ENCODE assay signal across 16 cellular contexts in the genomic region with DNA sequence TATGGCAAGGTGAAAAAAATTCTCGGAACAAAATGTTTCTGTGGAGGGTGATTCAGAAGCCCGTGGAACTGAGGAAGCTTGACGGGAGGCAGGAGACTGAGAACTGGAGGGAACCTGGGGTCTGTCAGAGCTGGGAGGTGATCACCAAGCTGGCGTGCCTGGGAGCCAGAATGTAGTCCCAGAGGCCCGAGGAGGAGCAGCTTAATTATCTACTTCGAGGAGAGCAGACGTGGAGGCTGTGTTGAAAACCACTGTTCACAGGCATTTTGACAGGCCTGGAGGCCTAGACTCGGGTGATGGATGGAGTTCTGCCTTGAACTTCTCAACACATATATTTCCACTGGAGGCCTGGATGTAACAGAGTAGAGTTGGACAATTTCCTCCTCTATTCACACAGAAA.
DNase-seq lines count a peak whose midpoint lies in the region; ATAC-seq and TF ChIP-seq lines count a peak whose summit lies in the region.
"Had no signal": no experiment of that assay in that cellular context is flagged by ENCODE, and none has a peak within 500 bp of the region (broad histone marks: within the 10 kb centered on the region; RNA-seq: fewer than 3 reads in every experiment).

No MANE protein-coding gene starts in this region.

- H3K79me1 ChIP-seq in neuronal stem cell (ENCODE audit: low read depth, low read length): no peaks in the 10 kb centered on the region

- no peaks in the 10 kb centered on the region for H3K9me3 ChIP-seq in mammary epithelial cell (replicated peaks; ENCODE audit: insufficient read depth, low read length)
- peaks cover 2 to 4% of the 10 kb centered on the region in 2 donors for H3K9me3 ChIP-seq in neuronal stem cell (replicated peaks in 1 of 2; ENCODE audit: control insufficient read depth in 2 of 2, insufficient read depth in 1 of 2, low read depth in 1 of 2, low read length in 2 of 2)
- no peaks in the 10 kb centered on the region for H3K9me3 ChIP-seq in psoas muscle
- no peaks in the 10 kb centered on the region for H3K9me3 ChIP-seq in osteoblast (ENCODE audit: low read depth, low read length)

- H2BK5ac ChIP-seq in neuronal stem cell (ENCODE audit: low read length): no peak overlapping the region

- peaks cover 7% of the 10 kb centered on the region for H3K36me3 Mint-ChIP-seq in MCF 10A (ENCODE audit: insufficient read depth, unreplicated experiment)
- H3K36me3 Mint-ChIP-seq: CD14-positive monocyte; CD8-positive, alpha-beta T cell had no signal

- H4K8ac ChIP-seq in neuronal stem cell (ENCODE audit: low read depth, low read length): no peak overlapping the region

- intact Hi-C loops in mammary epithelial cell (cut with micrococcal nuclease) (no loop called here), MCF 10A (cut with micrococcal nuclease) (no loop called here), psoas muscle (cut with DNase I) (no loop called here)

- no peaks in the 10 kb centered on the region for H3K27me3 Mint-ChIP-seq in MCF 10A (ENCODE audit: insufficient read depth, unreplicated experiment)

- H3K4me3 ChIP-seq in mammary epithelial cell (replicated peaks in 1 of 3; ENCODE audit: insufficient read depth in 1 of 3, low read depth in 2 of 3, low read length in 3 of 3): no peak overlapping the region
- H3K4me3 ChIP-seq in neuronal stem cell (ENCODE audit: low read length in 2 of 2): no peak overlapping the region
- no peak overlapping the region for H3K4me3 ChIP-seq in psoas muscle
- no peak overlapping the region for H3K4me3 ChIP-seq in osteoblast (ENCODE audit: insufficient read depth, low read length)

- in situ Hi-C loops in mammary epithelial cell (cut with MboI; ENCODE audit: low sequenced_read_pairs in 2 of 2): no loop called here

- no peak overlapping the region for H4K91ac ChIP-seq in neuronal stem cell (ENCODE audit: low read depth, low read length, poor library complexity)

- no peaks in the 10 kb centered on the region for H3K36me3 ChIP-seq in mammary epithelial cell (ENCODE audit: insufficient read depth, low read length)
- no peaks in the 10 kb centered on the region for H3K36me3 ChIP-seq in neuronal stem cell (replicated peaks in 1 of 2; ENCODE audit: control insufficient read depth in 2 of 2, insufficient read depth in 2 of 2, low read length in 2 of 2)
- no peaks in the 10 kb centered on the region for H3K36me3 ChIP-seq in psoas muscle (ENCODE audit: insufficient read depth in 1 of 2, low read depth in 1 of 2)
- no peaks in the 10 kb centered on the region for H3K36me3 ChIP-seq in osteoblast (ENCODE audit: insufficient read depth, low read length)

- dilution Hi-C loops in mammary epithelial cell (cut with HindIII; ENCODE audit: low sequenced_read_pairs): no loop called here

- H3K14ac ChIP-seq in neuronal stem cell (ENCODE audit: low read length): no peak overlapping the region

- CTCF ChIA-PET in mammary epithelial cell (lab: Charles Lee; ENCODE audit: low non-redundant PET): no interaction called here
- CTCF ChIA-PET in MCF 10A (lab: Yijun Ruan, JAX): no interaction called here

- H3K27ac ChIP-seq in mammary epithelial cell (ENCODE audit: insufficient read depth, low read depth, low read length) (no peak overlapping the region), neuronal stem cell (replicated peaks; ENCODE audit: low read length) (no peak overlapping the region), psoas muscle (no peak overlapping the region), osteoblast (ENCODE audit: low read depth, low read length) (no peak overlapping the region)
- H3K27ac ChIP-seq: 22Rv1 had no signal

- no peak overlapping the region for H3K18ac ChIP-seq in neuronal stem cell (ENCODE audit: low read length)

- H3K23ac ChIP-seq in neuronal stem cell (ENCODE audit: low read depth, low read length, poor library complexity): no peak overlapping the region

- no peak overlapping the region for H3K9ac ChIP-seq in mammary epithelial cell (ENCODE audit: insufficient read depth, low read length)
- H3K9ac ChIP-seq in neuronal stem cell (ENCODE audit: low read depth, low read length, poor library complexity): no peak overlapping the region

- ATAC-seq in GM19023 (IDR thresholded peaks at IDR 0.05; ENCODE audit: unreplicated experiment): no peak
- no peak for ATAC-seq in psoas muscle
- ATAC-seq: CD8-positive, alpha-beta T cell had no signal

- H3K27me3 ChIP-seq in mammary epithelial cell (ENCODE audit: insufficient read depth, low read length): no peaks in the 10 kb centered on the region
- no peaks in the 10 kb centered on the region for H3K27me3 ChIP-seq in neuronal stem cell (ENCODE audit: control insufficient read depth in 3 of 3, insufficient read depth in 3 of 3, low read depth in 1 of 3, low read length in 3 of 3)
- no peaks in the 10 kb centered on the region for H3K27me3 ChIP-seq in psoas muscle (ENCODE audit: insufficient read depth in 3 of 3, low read length in 2 of 3)
- H3K27me3 ChIP-seq in osteoblast (ENCODE audit: insufficient read depth, low read length): no peaks in the 10 kb centered on the region

- H2BK12ac ChIP-seq in neuronal stem cell (ENCODE audit: low read length): no peak overlapping the region

- POLR2A ChIA-PET in MCF 10A (lab: Yijun Ruan, JAX): no interaction called here

- H2BK120ac ChIP-seq in neuronal stem cell (ENCODE audit: low read depth, low read length): no peak overlapping the region

- BruUV-seq in mammary epithelial cell (replicated peaks; lab: Mats Ljungman, UMichigan): no TSS peak
- BruUV-seq in MCF 10A (replicated peaks; lab: Mats Ljungman, UMichigan): no TSS peak

- H3K4me1 Mint-ChIP-seq in MCF 10A (ENCODE audit: insufficient read depth, unreplicated experiment): peaks cover 13% of the 10 kb centered on the region
- H3K4me1 Mint-ChIP-seq: CD14-positive monocyte had no signal

- no peak overlapping the region for H2AK5ac ChIP-seq in neuronal stem cell (ENCODE audit: low read depth, low read length)

- no peak overlapping the region for H3K27ac Mint-ChIP-seq in MCF 10A (ENCODE audit: low read depth, unreplicated experiment)
- H3K27ac Mint-ChIP-seq: CD14-positive monocyte; CD8-positive, alpha-beta T cell had no signal

- H3K9me3 Mint-ChIP-seq in MCF 10A (ENCODE audit: unreplicated experiment): no peaks in the 10 kb centered on the region

- WGBS in mammary epithelial cell (ENCODE audit: low coverage, missing lambda C conversion rate): 63% methylated on average over 8 of the region's 8 CpGs
- WGBS in neuronal stem cell (ENCODE audit: extremely low coverage in 2 of 2, insufficient read length in 2 of 2, insufficient replicate concordance in 1 of 2), 2 donors: no CpG with 5 or more reads among the region's 8 CpGs
- 59 to 64% (median 59%) methylated on average over 8 of the region's 8 CpGs for WGBS in psoas muscle, 3 donors

- no peak overlapping the region for H2BK15ac ChIP-seq in neuronal stem cell (ENCODE audit: low read length)

- H3K4me1 ChIP-seq in mammary epithelial cell (ENCODE audit: insufficient read depth, low read length) (peaks cover 26% of the 10 kb centered on the region), neuronal stem cell (ENCODE audit: control insufficient read depth in 2 of 2, insufficient read depth in 1 of 2, low read depth in 1 of 2, low read length in 2 of 2) (peaks cover 0 to 5% of the 10 kb centered on the region in 2 donors), psoas muscle (no peaks in the 10 kb centered on the region), osteoblast (ENCODE audit: insufficient read depth, low read length) (peaks cover 7% of the 10 kb centered on the region)

- H3K4me2 ChIP-seq in mammary epithelial cell (ENCODE audit: insufficient read depth, low read depth, low read length) (no peak overlapping the region), neuronal stem cell (ENCODE audit: insufficient read depth, low read length, poor library complexity, severe bottlenecking) (no peak overlapping the region), osteoblast (ENCODE audit: insufficient read depth, low read length) (no peak overlapping the region)

- H3K4ac ChIP-seq in neuronal stem cell (ENCODE audit: low read length): no peak overlapping the region

- no peak overlapping the region for H3K4me3 Mint-ChIP-seq in MCF 10A (ENCODE audit: unreplicated experiment)
- H3K4me3 Mint-ChIP-seq: CD14-positive monocyte; CD8-positive, alpha-beta T cell had no signal

- no peak for TF ChIP-seq CTCF in mammary epithelial cell (conservative IDR thresholded peaks at IDR 0.05 in 1 of 2, IDR thresholded peaks at IDR 0.05 in 1 of 2; ENCODE audit: extremely low read depth in 1 of 2, insufficient read depth in 1 of 2, low read depth in 1 of 2, low read length in 2 of 2)
- TF ChIP-seq CTCF in MCF 10A (IDR thresholded peaks at IDR 0.05; ENCODE audit: unreplicated experiment): no peak
- no peak for TF ChIP-seq CTCF in psoas muscle (IDR thresholded peaks at IDR 0.05)
- no peak for TF ChIP-seq CTCF in osteoblast (IDR thresholded peaks at IDR 0.05; ENCODE audit: extremely low read depth, low read depth, low read length)

- no peak for DNase-seq in mammary epithelial cell
- no peak for DNase-seq in MCF 10A (ENCODE audit: unreplicated experiment)
- peak; percentile 45 for DNase-seq in left kidney (ENCODE audit: low read depth, low spot score)
- DNase-seq in neuronal stem cell (ENCODE audit: low spot score): no peak
- DNase-seq in psoas muscle: no peak
- DNase-seq in osteoblast (ENCODE audit: insufficient read length, low spot score, missing footprints): no peak
- DNase-seq: COR-L47, DMS153, DMS79 treated with DMSO at 0.1 percent for 48 hours, EL, GDM1, H7 had no signal

- H3K79me2 ChIP-seq in mammary epithelial cell (ENCODE audit: insufficient read depth, low read length) (no peaks in the 10 kb centered on the region), osteoblast (ENCODE audit: insufficient read depth, low read length) (no peaks in the 10 kb centered on the region)

- H4K20me1 ChIP-seq in mammary epithelial cell (ENCODE audit: insufficient read depth, low read length): no peaks in the 10 kb centered on the region
- H4K20me1 ChIP-seq in osteoblast (ENCODE audit: insufficient read depth, low read length): no peaks in the 10 kb centered on the region

- H2AFZ ChIP-seq in mammary epithelial cell (ENCODE audit: low read depth, low read length) (peak overlapping the region; percentile 52), neuronal stem cell (ENCODE audit: low read length) (peak overlapping the region; percentile 53), osteoblast (ENCODE audit: low read length) (no peak overlapping the region)
